26 cellular contexts compared by ENCODE assay signal in genomic region chr6:40654828-40655227, GRCh38.
"Had no signal": no experiment of that assay in that cellular context is flagged by ENCODE, and none has a peak within 500 bp of the region (broad histone marks: within the 10 kb centered on the region; RNA-seq: fewer than 3 reads in every experiment).

No MANE protein-coding gene starts in this region.

- H3K4me3 ChIP-seq: colonic mucosa, esophagus squamous epithelium, gastrocnemius medialis, heart right ventricle, left lung, lower lobe of right lung, mucosa of descending colon had no signal

- FAIRE-seq: endometrium, islet of Langerhans, keratinocyte had no signal

- H3K27me3 ChIP-seq: colonic mucosa, gastrocnemius medialis, left lung had no signal

- ATAC-seq: effector memory CD8-positive, alpha-beta T cell; esophagus mucosa; gastrocnemius medialis; heart right ventricle; left cardiac atrium; left lung; left ventricle myocardium superior; lower lobe of right lung; mucosa of descending colon had no signal

- H3K27ac ChIP-seq: colonic mucosa, epithelial cell of prostate, esophagus squamous epithelium, gastrocnemius medialis, heart right ventricle, left lung, lower lobe of right lung had no signal

- H3K4me1 ChIP-seq: colonic mucosa, esophagus squamous epithelium, gastrocnemius medialis, heart right ventricle, left lung, lower lobe of right lung had no signal

- H3K9me3 ChIP-seq: colonic mucosa, esophagus squamous epithelium, gastrocnemius medialis, heart right ventricle, left lung, lower lobe of right lung, mucosa of descending colon had no signal

- DNase-seq: colonic mucosa; cortex of kidney; effector CD8-positive, alpha-beta T cell; effector memory CD8-positive, alpha-beta T cell; endodermal cell; erythroblast; esophagus squamous epithelium; foreskin fibroblast; foreskin melanocyte; gastrocnemius medialis; glutamatergic neuron; head of caudate nucleus; heart right ventricle; hippocampal formation; left cardiac atrium; left lung; left ventricle myocardium superior; lower lobe of right lung; mesenchymal stem cell; mucosa of descending colon; naive B cell had no signal

- H3K36me3 ChIP-seq: colonic mucosa, esophagus squamous epithelium, gastrocnemius medialis, heart right ventricle, left lung, lower lobe of right lung had no signal
